Comparison of ENCODE assay signal across 23 cellular contexts in the genomic region with DNA sequence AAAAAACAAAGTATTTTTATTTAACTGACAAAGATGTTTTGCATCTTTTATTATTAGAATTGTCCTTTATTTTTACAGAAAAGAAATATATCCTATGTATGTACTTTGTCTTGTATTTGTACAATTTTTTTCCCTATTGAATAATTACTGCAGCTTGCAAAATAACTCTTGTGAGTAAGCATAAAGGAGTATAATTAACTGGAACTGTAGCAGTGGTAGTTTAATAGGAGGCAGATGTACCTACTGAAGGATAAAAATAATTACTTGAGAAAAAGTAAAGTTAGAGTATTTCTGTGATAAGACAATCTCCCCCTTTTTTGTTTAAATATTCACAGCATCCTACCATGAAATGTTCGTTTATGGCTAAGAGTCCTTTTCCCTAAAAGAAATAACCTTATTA. TPM values are rescaled to one million over a fixed set of nuclear protein-coding genes. Genes with fewer than 3 reads are reported as not detected.
A peak's percentile ranks its signal among the peaks of the same experiment; 100 is the strongest.
DNase-seq lines count a peak whose midpoint lies in the region; ATAC-seq and TF ChIP-seq lines count a peak whose summit lies in the region.
"Had no signal": no experiment of that assay in that cellular context is flagged by ENCODE, and none has a peak within 500 bp of the region (broad histone marks: within the 10 kb centered on the region; RNA-seq: fewer than 3 reads in every experiment).

No MANE protein-coding gene starts in this region.

- no peaks in the 10 kb centered on the region for H3K9me3 Mint-ChIP-seq in CD4-positive, alpha-beta T cell
- H3K9me3 Mint-ChIP-seq: CD8-positive, alpha-beta T cell; GM23338 had no signal

- DNase-seq in NCI-H1105 treated with DMSO at 0.1 percent for 48 hours (lab: John Stamatoyannopoulos, UW) = peak; percentile 6
- no peak for DNase-seq in NCI-H1105 (lab: John Stamatoyannopoulos, UW)
- no peak for DNase-seq in Karpas-422
- DNase-seq in fibroblast of gingiva (ENCODE audit: low read depth) = peak; percentile 36
- DNase-seq in renal cortical epithelial cell (ENCODE audit: low read depth) = peak; percentile 55
- DNase-seq in OCI-M1 (lab: John Stamatoyannopoulos, UW) = no peak
- DNase-seq in GM13976 (ENCODE audit: low spot score) = no peak
- no peak for DNase-seq in CD4-positive, alpha-beta T cell
- DNase-seq: Calu3; CD8-positive, alpha-beta T cell; DMS53; HCEC 1CT; KG1; NCI-H1436; NCI-H1930; NCI-H226; NCI-H524; NCI-H82; PC-9; SJCRH30 had no signal

- H3K27ac Mint-ChIP-seq in CD4-positive, alpha-beta T cell = no peak overlapping the region
- H3K27ac Mint-ChIP-seq: CD8-positive, alpha-beta T cell; GM23338 had no signal

- no peaks in the 10 kb centered on the region for H3K27me3 Mint-ChIP-seq in CD4-positive, alpha-beta T cell

- peaks cover 13% of the 10 kb centered on the region for H3K4me1 ChIP-seq in Karpas-422 (ENCODE audit: low read length)
- H3K4me1 ChIP-seq: SJCRH30 had no signal

- H3K4me1 Mint-ChIP-seq in CD4-positive, alpha-beta T cell (ENCODE audit: low read depth) = peaks cover 51% of the 10 kb centered on the region

- TF ChIP-seq CTCF in GM13976 (IDR thresholded peaks at IDR 0.05; ENCODE audit: borderline replicate concordance, control extremely low read depth, extremely low read depth, insufficient read depth, missing control alignments) = no peak
- TF ChIP-seq CTCF in CD4-positive, alpha-beta T cell (IDR thresholded peaks at IDR 0.05) = no peak

- H3K9me3 ChIP-seq in Karpas-422 (ENCODE audit: low read length) = no peaks in the 10 kb centered on the region
- no peaks in the 10 kb centered on the region for H3K9me3 ChIP-seq in CD4-positive, alpha-beta T cell (ENCODE audit: control insufficient read depth, low read length)
- H3K9me3 ChIP-seq: SJCRH30 had no signal

- POLR2A ChIA-PET in CD4-positive, alpha-beta T cell (lab: Charles Lee) = no interaction called here

- intact Hi-C loops in CD4-positive, alpha-beta T cell (cut with DNase I, micrococcal nuclease) = no loop called here

- peak overlapping the region; percentile 7; the same call in 1 of the 2 replicates for H3K27ac ChIP-seq in Karpas-422 (ENCODE audit: low read length)
- H3K27ac ChIP-seq in CD4-positive, alpha-beta T cell (ENCODE audit: low read depth, low read length) = no peak overlapping the region
- H3K27ac ChIP-seq: 22Rv1, BLaER1, PC-9, SJCRH30 had no signal

- no peaks in the 10 kb centered on the region for H3K9me2 ChIP-seq in Karpas-422 (replicated peaks; ENCODE audit: insufficient read depth, low read length)

- in situ Hi-C loops in GM13976 (cut with MboI; ENCODE audit: low sequenced_read_pairs, unreplicated experiment) = no loop called here

- peaks cover 18% of the 10 kb centered on the region; the same call in 1 of the 2 replicates for H4K20me1 ChIP-seq in Karpas-422 (ENCODE audit: insufficient read depth, low read depth, low read length)
- H4K20me1 ChIP-seq: BLaER1 had no signal

- CTCF ChIA-PET in CD4-positive, alpha-beta T cell (lab: Charles Lee) = no interaction called here

- ATAC-seq in CD4-positive, alpha-beta T cell (ENCODE audit: poor library complexity) = no peak
- ATAC-seq: CD8-positive, alpha-beta T cell; GM23338 had no signal

- no peak overlapping the region for H3K4me3 Mint-ChIP-seq in CD4-positive, alpha-beta T cell
- H3K4me3 Mint-ChIP-seq: CD8-positive, alpha-beta T cell; GM23338 had no signal

- no peaks in the 10 kb centered on the region for H3K36me3 Mint-ChIP-seq in CD4-positive, alpha-beta T cell (ENCODE audit: low read depth)
- H3K36me3 Mint-ChIP-seq: CD8-positive, alpha-beta T cell had no signal

- no peak overlapping the region for H3K9ac ChIP-seq in Karpas-422 (ENCODE audit: low read length)
- H3K9ac ChIP-seq: BLaER1 had no signal

- no peaks in the 10 kb centered on the region for H3K27me3 ChIP-seq in Karpas-422 (ENCODE audit: low read length)
- H3K27me3 ChIP-seq in CD4-positive, alpha-beta T cell (ENCODE audit: control insufficient read depth, insufficient read depth, low read length) = no peaks in the 10 kb centered on the region
- H3K27me3 ChIP-seq: BLaER1, SJCRH30 had no signal

- H3K4me2 ChIP-seq in Karpas-422 (ENCODE audit: low read depth, low read length, poor library complexity, severe bottlenecking) = no peak overlapping the region
- H3K4me2 ChIP-seq: BLaER1, GM23338, PC-9 had no signal

- H3K4me3 ChIP-seq in Karpas-422 (ENCODE audit: low read length) = no peak overlapping the region
- H3K4me3 ChIP-seq: BLaER1, GM23338, PC-9, SJCRH30 had no signal

- no peak overlapping the region for H2AFZ ChIP-seq in Karpas-422 (ENCODE audit: low read length)
- H2AFZ ChIP-seq: GM23338, PC-9 had no signal

- peaks cover 93% of the 10 kb centered on the region for H3K79me2 ChIP-seq in Karpas-422 (ENCODE audit: low read length)

- H3K36me3 ChIP-seq in Karpas-422 (ENCODE audit: insufficient read depth, low read length) = no peaks in the 10 kb centered on the region
- H3K36me3 ChIP-seq: BLaER1, SJCRH30 had no signal

RNA-seq across cellular contexts. Expression of gene EHBP1, which starts 34.7 kb away (rescaled TPM):
- 32.2 and 48.7 TPM in 2 replicates for total RNA-seq in Karpas-422 (2014; rRNA removed; shearing (Covaris generic); ENCODE audit: low replicate concordance)
- total RNA-seq in renal cortical epithelial cell = 29.0 and 97.9 TPM in 2 replicates
- 10 to 100 TPM; 21.4 to 22.3 TPM for total RNA-seq in CD4-positive, alpha-beta T cell

Comparison
In these comparisons a context has a peak if more than half of its experiments do, and no peak if none do; other contexts are left out.
1. DNase-seq: peak in NCI-H1105 treated with DMSO at 0.1 percent for 48 hours (single experiment), fibroblast of gingiva (single experiment) and renal cortical epithelial cell (single experiment); none in NCI-H1105 (single experiment), Karpas-422 (single experiment), OCI-M1 (single experiment), GM13976 (single experiment) and CD4-positive, alpha-beta T cell (0 of 10).